ENCODE assay signal across 8 cellular contexts in genomic region chr20:33456916-33457642, GRCh38. TPM values are rescaled to one million over a fixed set of nuclear protein-coding genes. Genes with fewer than 3 reads are reported as not detected.
DNase-seq lines count a peak whose midpoint lies in the region; ATAC-seq and TF ChIP-seq lines count a peak whose summit lies in the region.
"Not testable (repeated sequence)": the region's sequence is repeated elsewhere in the genome, so short reads cannot be mapped to it uniquely, and the experiment has no call there.

No MANE protein-coding gene starts in this region.

- H3K4me3 Mint-ChIP-seq in GM23338, result not testable (repeated sequence)

- not testable (repeated sequence) for H3K4me3 ChIP-seq in GM23338

- H2AFZ ChIP-seq in GM23338, result not testable (repeated sequence)

- not testable (repeated sequence) for H3K9me3 Mint-ChIP-seq in GM23338

- not testable (repeated sequence) for H3K27me3 ChIP-seq in GM23338 (ENCODE audit: insufficient read depth)

- H4K20me1 ChIP-seq in GM23338 (replicated peaks; ENCODE audit: insufficient read depth), result not testable (repeated sequence)

- H3K27ac ChIP-seq in C4-2B; GM23338 (ENCODE audit: low read depth): not testable (repeated sequence)

- ATAC-seq in GM23338, result peak; percentile 98
- ATAC-seq in SK-N-SH treated with all-trans-retinoic acid at 6 μM for 48 hours, result peak; percentile 99
- ATAC-seq in esophagus mucosa, result peak; percentile 88

- H3K36me3 ChIP-seq in GM23338 (ENCODE audit: insufficient read depth), result not testable (repeated sequence)

- not testable (repeated sequence) for H3F3A ChIP-seq in GM23338 (replicated peaks; ENCODE audit: low read depth)

- peak; percentile 90 for DNase-seq in GM23338 (ENCODE audit: low spot score)
- DNase-seq in NCI-H1694 treated with DMSO at 0.1 percent for 48 hours (lab: John Stamatoyannopoulos, UW), result peak; percentile 50
- peak; percentile 62 to 69 for DNase-seq in activated T-helper 1 cell treated with anti-CD3 and anti-CD28 coated beads, Interleukin-2, amount 50 U/mL, for 16 hours (ENCODE audit: low read depth in 1 of 2, low spot score in 1 of 2)
- DNase-seq in mesenteric fat pad (ENCODE audit: low spot score), result peak; percentile 93
- DNase-seq in stimulated activated CD4-positive, alpha-beta T cell treated with anti-CD3 and anti-CD28 coated beads, TNF-alpha, amount 100 ng/mL, for 4 hours (ENCODE audit: low read depth in 3 of 3), result peak; percentile 58 to 66 (median 60)

- not testable (repeated sequence) for H3K27ac Mint-ChIP-seq in GM23338

- H3K4me2 ChIP-seq in GM23338, result not testable (repeated sequence)

- H3K4me1 ChIP-seq in GM23338 (ENCODE audit: insufficient read depth), result not testable (repeated sequence)

- H3K36me3 Mint-ChIP-seq in GM23338 (ENCODE audit: low read depth), result not testable (repeated sequence)

- peak; percentile 93 for TF ChIP-seq CTCF in C4-2B (conservative IDR thresholded peaks at IDR 0.05)
- peak; percentile 96 to 99 for TF ChIP-seq CTCF in GM23338 (conservative IDR thresholded peaks at IDR 0.05; ENCODE audit: low read depth in 2 of 2)

- not testable (repeated sequence) for H3K79me2 ChIP-seq in GM23338 (replicated peaks; ENCODE audit: insufficient read depth)

- not testable (repeated sequence) for H3K4me1 Mint-ChIP-seq in GM23338

- H3K9me2 ChIP-seq in GM23338 (ENCODE audit: insufficient read depth), result not testable (repeated sequence)

- H3K27me3 Mint-ChIP-seq in GM23338 (ENCODE audit: insufficient read depth, low read depth, poor library complexity), result not testable (repeated sequence)

TF ChIP-seq in SK-N-SH treated with all-trans-retinoic acid at 6 μM for 48 hours, 23 proteins besides CTCF, POLR2A, EP300 and RAD21:
- TF ChIP-seq SNAI2 (CRISPR knock-in tag; IDR thresholded peaks at IDR 0.05), result peak; percentile 37; the same call in 1 of the 2 replicates

RNA-seq across cellular contexts. Expression of gene SNTA1, which starts 13.5 kb away (rescaled TPM):
- total RNA-seq in GM23338 (2014; rRNA removed; shearing (Covaris generic)), result 5.0 and 9.3 TPM in 2 replicates
- 3.8 and 4.5 TPM in 2 replicates for polyA plus RNA-seq in GM23338 (2016; fragmentation: Nextera tagmentation; extraction: Ambion mirVana)
- 4.7 TPM for total RNA-seq in esophagus mucosa
- 22.1 TPM for total RNA-seq in mesenteric fat pad

RNA-seq across cellular contexts. Expression of gene CBFA2T2, which starts 32.8 kb away (rescaled TPM):
- total RNA-seq in GM23338 (2014; rRNA removed; shearing (Covaris generic)), result 14.7 and 15.8 TPM in 2 replicates
- polyA plus RNA-seq in GM23338 (2016; fragmentation: Nextera tagmentation; extraction: Ambion mirVana), result 12.3 and 12.7 TPM in 2 replicates
- 9.0 TPM for total RNA-seq in esophagus mucosa
- total RNA-seq in mesenteric fat pad, result 10.5 TPM

RNA-seq across cellular contexts. Expression of gene CDK5RAP1, which starts 55.8 kb away (rescaled TPM):
- total RNA-seq in GM23338 (2014; rRNA removed; shearing (Covaris generic)), result 33.8 and 43.1 TPM in 2 replicates
- 37.7 and 38.1 TPM in 2 replicates for polyA plus RNA-seq in GM23338 (2016; fragmentation: Nextera tagmentation; extraction: Ambion mirVana)
- 14.7 TPM for total RNA-seq in esophagus mucosa
- 25.9 TPM for total RNA-seq in mesenteric fat pad
